ENCODE assay signal across 1 cellular context in genomic region chr20:35463455-35464300, GRCh38.
TF ChIP-seq lines count a peak whose summit lies in the region.

No MANE protein-coding gene starts in this region.

TF ChIP-seq in HepG2, 621 proteins besides CTCF, POLR2A, EP300 and RAD21 (continued from another document and continues in another):
- TF ChIP-seq ETV6 (CRISPR knock-in tag; conservative IDR thresholded peaks at IDR 0.05) (no peak), ZNF576 (CRISPR knock-in tag; IDR thresholded peaks at IDR 0.05) (no peak), ARID4A (CRISPR knock-in tag; IDR thresholded peaks at IDR 0.05; ENCODE audit: borderline replicate concordance) (peak; percentile 43; the same call in 1 of the 2 replicates), NFKBIZ (CRISPR knock-in tag; IDR thresholded peaks at IDR 0.05) (no peak), FOXC1 (CRISPR knock-in tag; IDR thresholded peaks at IDR 0.05; ENCODE audit: borderline replicate concordance) (0 out of 2 replicates have a peak, but pooled peaks have one; percentile 23), ZNF414 (CRISPR knock-in tag; IDR thresholded peaks at IDR 0.05) (no peak), IRX3 (CRISPR knock-in tag; IDR thresholded peaks at IDR 0.05; ENCODE audit: borderline replicate concordance, low read depth) (no peak), ZNF747 (CRISPR knock-in tag; IDR thresholded peaks at IDR 0.05; ENCODE audit: borderline replicate concordance) (no peak), ZNF7 (CRISPR knock-in tag; IDR thresholded peaks at IDR 0.05) (no peak), ZNF460 (CRISPR knock-in tag; IDR thresholded peaks at IDR 0.05; ENCODE audit: borderline replicate concordance) (no peak), ZNF737 (CRISPR knock-in tag; IDR thresholded peaks at IDR 0.05; ENCODE audit: borderline replicate concordance) (no peak), ZBTB8A (CRISPR knock-in tag; IDR thresholded peaks at IDR 0.05; ENCODE audit: borderline replicate concordance, low read depth) (no peak), SKI (IDR thresholded peaks at IDR 0.05; ENCODE audit: partially characterized antibody) (no peak), PRDM15 (CRISPR knock-in tag; IDR thresholded peaks at IDR 0.05) (no peak), CBX5 (CRISPR knock-in tag; IDR thresholded peaks at IDR 0.05; ENCODE audit: borderline replicate concordance) (peak; percentile 52; the same call in 1 of the 2 replicates), PHF8 (CRISPR knock-in tag; IDR thresholded peaks at IDR 0.05) (no peak; the same call in 1 of the 2 replicates), CBX2 (IDR thresholded peaks at IDR 0.05; ENCODE audit: low read depth, low read length) (no peak), CBX2 (CRISPR knock-in tag; IDR thresholded peaks at IDR 0.05; ENCODE audit: low read depth) (no peak), ZBTB2 (CRISPR knock-in tag; IDR thresholded peaks at IDR 0.05; ENCODE audit: low read depth) (no peak), REPIN1 (CRISPR knock-in tag; IDR thresholded peaks at IDR 0.05; ENCODE audit: borderline replicate concordance, low read depth) (0 out of 2 replicates have a peak, but pooled peaks have one; percentile 53), ZNF331 (CRISPR knock-in tag; IDR thresholded peaks at IDR 0.05) (peak; percentile 73), GMEB2 (CRISPR knock-in tag; IDR thresholded peaks at IDR 0.05; ENCODE audit: low read depth) (no peak), ZBTB34 (CRISPR knock-in tag; IDR thresholded peaks at IDR 0.05) (no peak), ZNF205 (CRISPR knock-in tag; IDR thresholded peaks at IDR 0.05) (no peak), WIZ (CRISPR knock-in tag; IDR thresholded peaks at IDR 0.05) (no peak), PATZ1 (CRISPR knock-in tag; IDR thresholded peaks at IDR 0.05) (peak; percentile 48), EED (CRISPR knock-in tag; IDR thresholded peaks at IDR 0.05) (no peak), SALL1 (CRISPR knock-in tag; IDR thresholded peaks at IDR 0.05) (no peak), CEBPG (CRISPR knock-in tag; IDR thresholded peaks at IDR 0.05) (no peak), ARNT2 (CRISPR knock-in tag; IDR thresholded peaks at IDR 0.05; ENCODE audit: low read depth) (no peak), HNRNPLL (IDR thresholded peaks at IDR 0.05; ENCODE audit: low read depth, low read length, poor library complexity, severe bottlenecking) (no peak), MIER3 (CRISPR knock-in tag; IDR thresholded peaks at IDR 0.05; ENCODE audit: borderline replicate concordance) (0 out of 2 replicates have a peak, but pooled peaks have one; percentile 29), ZNF274 (CRISPR knock-in tag; IDR thresholded peaks at IDR 0.05) (0 out of 2 replicates have a peak, but pooled peaks have one; percentile 63), ARID2 (CRISPR knock-in tag; IDR thresholded peaks at IDR 0.05; ENCODE audit: borderline replicate concordance) (peak; percentile 79), ZSCAN21 (CRISPR knock-in tag; IDR thresholded peaks at IDR 0.05; ENCODE audit: borderline replicate concordance) (no peak), DMAP1 (CRISPR knock-in tag; IDR thresholded peaks at IDR 0.05) (no peak), GATAD1 (CRISPR knock-in tag; IDR thresholded peaks at IDR 0.05) (peak; percentile 39; the same call in 1 of the 2 replicates), ADNP (CRISPR knock-in tag; IDR thresholded peaks at IDR 0.05) (no peak), ZXDC (CRISPR knock-in tag; IDR thresholded peaks at IDR 0.05) (no peak), TBX2 (CRISPR knock-in tag; IDR thresholded peaks at IDR 0.05; ENCODE audit: borderline replicate concordance) (no peak; the same call in 1 of the 2 replicates), ZNF772 (CRISPR knock-in tag; IDR thresholded peaks at IDR 0.05) (no peak), KLF13 (CRISPR knock-in tag; IDR thresholded peaks at IDR 0.05) (no peak), TOE1 (CRISPR knock-in tag; IDR thresholded peaks at IDR 0.05) (no peak), TIGD3 (CRISPR knock-in tag; IDR thresholded peaks at IDR 0.05; ENCODE audit: borderline replicate concordance) (peak; percentile 37; the same call in 1 of the 2 replicates)
